In genomic region chr5:79464695-79465332, GRCh38 we compare ENCODE assay signal across 8 cellular contexts. TPM values are rescaled to one million over a fixed set of nuclear protein-coding genes. Genes with fewer than 3 reads are reported as not detected.
DNase-seq lines count a peak whose midpoint lies in the region; ATAC-seq and TF ChIP-seq lines count a peak whose summit lies in the region.

No MANE protein-coding gene starts in this region.

- no peak overlapping the region for H3K4me2 ChIP-seq in DOHH2 (ENCODE audit: low read length)

- POLR2A ChIA-PET in activated CD4-positive, alpha-beta memory T cell treated with anti-CD3 and anti-CD28 coated beads for 36 hours (lab: Charles Lee): interaction anchor here (0.7 kb wide), 2 partner anchors 262 to 486 kb away, joined by 3 read pairs; no protein-coding TSS in a partner anchor

- no peak for TF ChIP-seq POLR2A in gastrocnemius medialis (IDR thresholded peaks at IDR 0.05)

- H3K9me2 ChIP-seq in DOHH2 (replicated peaks; ENCODE audit: control insufficient read depth, low read length): no peaks in the 10 kb centered on the region

- H3K4me3 Mint-ChIP-seq in T-helper 17 cell (no peak overlapping the region), glutamatergic neuron (ENCODE audit: unreplicated experiment) (no peak overlapping the region)
- H3K4me3 Mint-ChIP-seq in activated CD4-positive, alpha-beta memory T cell treated with anti-CD3 and anti-CD28 coated beads for 36 hours: no peak overlapping the region

- H4K20me1 ChIP-seq in DOHH2 (ENCODE audit: control insufficient read depth, insufficient read depth, low read depth, low read length): no peaks in the 10 kb centered on the region

- ATAC-seq in T-helper 17 cell (peak; percentile 50), gastrocnemius medialis (peak in 1 of 2 donors; percentile 60), HG02642 (IDR thresholded peaks at IDR 0.05; ENCODE audit: poor library complexity, unreplicated experiment) (no peak)

- CTCF ChIA-PET in activated CD4-positive, alpha-beta memory T cell treated with anti-CD3 and anti-CD28 coated beads for 36 hours (lab: Charles Lee): interaction anchor here (0.6 to 8.5 kb wide), 10 partner anchors 15 to 442 kb away, joined by 3 to 120 read pairs (median 5); no protein-coding TSS in a partner anchor

- H3K9me3 ChIP-seq in DOHH2 (ENCODE audit: control insufficient read depth, insufficient read depth, low read length): no peaks in the 10 kb centered on the region
- H3K9me3 ChIP-seq in T-helper 17 cell (ENCODE audit: control insufficient read depth, low read length, poor library complexity, severe bottlenecking): no peaks in the 10 kb centered on the region
- no peaks in the 10 kb centered on the region for H3K9me3 ChIP-seq in gastrocnemius medialis

- H3K4me1 ChIP-seq in DOHH2 (ENCODE audit: control insufficient read depth, low read length): no peaks in the 10 kb centered on the region
- peaks cover 3 to 17% of the 10 kb centered on the region in 2 donors for H3K4me1 ChIP-seq in gastrocnemius medialis

- H3K79me2 ChIP-seq in DOHH2 (ENCODE audit: control insufficient read depth, low read length): no peaks in the 10 kb centered on the region

- H3K4me1 Mint-ChIP-seq in T-helper 17 cell: peaks cover 3% of the 10 kb centered on the region
- peaks cover 2% of the 10 kb centered on the region for H3K4me1 Mint-ChIP-seq in glutamatergic neuron (ENCODE audit: low read depth, unreplicated experiment)
- no peaks in the 10 kb centered on the region for H3K4me1 Mint-ChIP-seq in activated CD4-positive, alpha-beta memory T cell treated with anti-CD3 and anti-CD28 coated beads for 36 hours (ENCODE audit: low read depth)

- H3K36me3 Mint-ChIP-seq in T-helper 17 cell (ENCODE audit: low read depth) (no peaks in the 10 kb centered on the region), glutamatergic neuron (ENCODE audit: unreplicated experiment) (no peaks in the 10 kb centered on the region)
- H3K36me3 Mint-ChIP-seq in activated CD4-positive, alpha-beta memory T cell treated with anti-CD3 and anti-CD28 coated beads for 36 hours: no peaks in the 10 kb centered on the region

- TF ChIP-seq CTCF in DOHH2 (IDR thresholded peaks at IDR 0.05; ENCODE audit: low read depth, low read length, poor library complexity, severe bottlenecking) (peak; percentile 68), glutamatergic neuron (IDR thresholded peaks at IDR 0.05; ENCODE audit: partially characterized antibody, unreplicated experiment) (peak; percentile 76), gastrocnemius medialis (IDR thresholded peaks at IDR 0.05 in 4 of 5, conservative IDR thresholded peaks at IDR 0.05 in 1 of 5) (peak in 4 of 5 experiments; percentile 18 to 60 (median 48))

- H3K4me3 ChIP-seq in DOHH2 (ENCODE audit: low read length) (no peak overlapping the region), gastrocnemius medialis (no peak overlapping the region)

- in situ Hi-C loops in KBM-7 (cut with MboI; ENCODE audit: low pct_unique_long_range_greater_than_20kb, low sequenced_read_pairs) (loop anchor here (25.0 kb wide), 2 partner anchors 328 to 453 kb away; no protein-coding TSS in a partner anchor), gastrocnemius medialis (cut with MboI; ENCODE audit: low sequenced_read_pairs in 4 of 4) (loop anchor here (10.0 to 25.0 kb wide), 4 partner anchors 228 to 453 kb away; partner anchors contain the start of gene JMY (in 1 of the 4))

- no peaks in the 10 kb centered on the region for H3F3A ChIP-seq in DOHH2 (ENCODE audit: control insufficient read depth, insufficient read depth)

- DNase-seq in KBM-7: peak; percentile 43
- no peak for DNase-seq in T-helper 17 cell
- DNase-seq in glutamatergic neuron: no peak
- DNase-seq in gastrocnemius medialis: no peak
- DNase-seq in stimulated activated CD4-positive, alpha-beta T cell treated with anti-CD3 and anti-CD28 coated beads, Interleukin-2, amount 100 ng/mL, for 48 hours: no peak
- DNase-seq in activated CD4-positive, alpha-beta memory T cell treated with anti-CD3 and anti-CD28 coated beads for 36 hours: no peak

- H3K27ac ChIP-seq in DOHH2 (ENCODE audit: low read depth, low read length) (no peak overlapping the region), gastrocnemius medialis (no peak overlapping the region)

- no peaks in the 10 kb centered on the region for H3K9me3 Mint-ChIP-seq in glutamatergic neuron (ENCODE audit: unreplicated experiment)
- H3K9me3 Mint-ChIP-seq in activated CD4-positive, alpha-beta memory T cell treated with anti-CD3 and anti-CD28 coated beads for 36 hours: no peaks in the 10 kb centered on the region

- no peak overlapping the region for H3K27ac Mint-ChIP-seq in T-helper 17 cell
- no peak overlapping the region for H3K27ac Mint-ChIP-seq in glutamatergic neuron (ENCODE audit: unreplicated experiment)
- H3K27ac Mint-ChIP-seq in activated CD4-positive, alpha-beta memory T cell treated with anti-CD3 and anti-CD28 coated beads for 36 hours: no peak overlapping the region

- H3K27me3 Mint-ChIP-seq in T-helper 17 cell: peaks cover 30% of the 10 kb centered on the region
- no peaks in the 10 kb centered on the region for H3K27me3 Mint-ChIP-seq in glutamatergic neuron (ENCODE audit: unreplicated experiment)
- peaks cover 6% of the 10 kb centered on the region for H3K27me3 Mint-ChIP-seq in activated CD4-positive, alpha-beta memory T cell treated with anti-CD3 and anti-CD28 coated beads for 36 hours

- H3K27me3 ChIP-seq in DOHH2 (ENCODE audit: control insufficient read depth, low read length): peaks cover 12% of the 10 kb centered on the region
- H3K27me3 ChIP-seq in gastrocnemius medialis: no peaks in the 10 kb centered on the region

- no peaks in the 10 kb centered on the region for H3K36me3 ChIP-seq in DOHH2 (ENCODE audit: control insufficient read depth, low read length)
- no peaks in the 10 kb centered on the region for H3K36me3 ChIP-seq in gastrocnemius medialis

- intact Hi-C loops in gastrocnemius medialis (cut with DNase I; ENCODE audit: low total_unique reads): loop anchor here (1.0 to 5.0 kb wide), 3 partner anchors 228 to 438 kb away; partner anchors contain the start of gene JMY
- intact Hi-C loops in activated CD4-positive, alpha-beta memory T cell treated with anti-CD3 and anti-CD28 coated beads for 36 hours (cut with micrococcal nuclease): loop anchor here (1.0 to 2.0 kb wide), 2 partner anchors 332 to 440 kb away; no protein-coding TSS in a partner anchor

RNA-seq across cellular contexts. Expression of gene HOMER1, which starts 49.1 kb away (rescaled TPM):
- 1 to 10 TPM; 2.1 to 2.2 TPM for total RNA-seq in T-helper 17 cell
- 19.7 TPM for total RNA-seq in glutamatergic neuron (ENCODE audit: unreplicated experiment)
- total RNA-seq in gastrocnemius medialis: 10 to 100 TPM; 23.5 to 51.0 (median 33.0) TPM
- total RNA-seq in activated CD4-positive, alpha-beta memory T cell treated with anti-CD3 and anti-CD28 coated beads for 36 hours: 1 to 10 TPM; 3.8 to 4.3 TPM
